Comparison of ENCODE assay signal across 30 cellular contexts in genomic region chr18:9763876-9764605, GRCh38. TPM values are rescaled to one million over a fixed set of nuclear protein-coding genes. Genes with fewer than 3 reads are reported as not detected.
A peak's percentile ranks its signal among the peaks of the same experiment; 100 is the strongest.
DNase-seq lines count a peak whose midpoint lies in the region; ATAC-seq, FAIRE-seq and TF ChIP-seq lines count a peak whose summit lies in the region.
"Had no signal": no experiment of that assay in that cellular context is flagged by ENCODE, and none has a peak within 500 bp of the region (broad histone marks: within the 10 kb centered on the region; RNA-seq: fewer than 3 reads in every experiment).

No MANE protein-coding gene starts in this region.

- H3K4me3 Mint-ChIP-seq in dendritic cell treated with granulocyte-macrophage colony-stimulating factor and Interleukin-4, amounts not matched to agents 40 ng/mL and 50 ng/mL, for 4 days: no peak overlapping the region
- H3K4me3 Mint-ChIP-seq in neural progenitor cell: no peak overlapping the region
- no peak overlapping the region for H3K4me3 Mint-ChIP-seq in T-helper 2 cell treated with Interferon-gamma antibody and Interleukin-4, amounts not matched to agents 5 μg/mL and 100 μg/mL, for 36 hours
- H3K4me3 Mint-ChIP-seq: activated CD4-positive, alpha-beta T cell treated with anti-CD3 and anti-CD28 coated beads for 36 hours; naive B cell; T-helper 17 cell had no signal

- intact Hi-C loops in dendritic cell treated with granulocyte-macrophage colony-stimulating factor and Interleukin-4, amounts not matched to agents 40 ng/mL and 50 ng/mL, for 4 days (cut with micrococcal nuclease): no loop called here
- intact Hi-C loops in kidney (cut with DNase I): no loop called here
- intact Hi-C loops in lower lobe of right lung (cut with DNase I): no loop called here

- no peak for ATAC-seq in lower lobe of right lung
- ATAC-seq: activated CD4-positive, alpha-beta T cell treated with anti-CD3 and anti-CD28 coated beads for 36 hours; SK-N-SH treated with all-trans-retinoic acid at 6 μM for 48 hours; T-helper 17 cell had no signal

- peak overlapping the region; percentile 97 for H3K27ac Mint-ChIP-seq in dendritic cell treated with granulocyte-macrophage colony-stimulating factor and Interleukin-4, amounts not matched to agents 40 ng/mL and 50 ng/mL, for 4 days
- H3K27ac Mint-ChIP-seq in neural progenitor cell: peak overlapping the region; percentile 70
- no peak overlapping the region for H3K27ac Mint-ChIP-seq in T-helper 2 cell treated with Interferon-gamma antibody and Interleukin-4, amounts not matched to agents 5 μg/mL and 100 μg/mL, for 36 hours
- H3K27ac Mint-ChIP-seq: activated CD4-positive, alpha-beta T cell treated with anti-CD3 and anti-CD28 coated beads for 36 hours; activated T-helper 2 cell treated with anti-CD3 and anti-CD28 coated beads, Interferon-gamma antibody, Interleukin-2, Interleukin-4, amounts not matched to agents 10 μg/mL and 5 μg/mL and 100 μg/mL, durations not matched to agents 14 hours and 24 hours and 36 hours; T-helper 17 cell had no signal

- DNase-seq in HL-60 (ENCODE audit: low read depth in 1 of 2, low spot score in 1 of 2): no peak
- DNase-seq in NCI-H2227 (lab: John Stamatoyannopoulos, UW; ENCODE audit: unreplicated experiment): peak; percentile 36
- no peak for DNase-seq in neural progenitor cell (ENCODE audit: low spot score)
- DNase-seq in kidney: no peak
- DNase-seq in T-helper 2 cell treated with Interferon-gamma antibody and Interleukin-4, amounts not matched to agents 5 μg/mL and 100 μg/mL, for 36 hours (ENCODE audit: low spot score): no peak
- no peak for DNase-seq in lower lobe of right lung
- DNase-seq: activated CD4-positive, alpha-beta T cell treated with anti-CD3 and anti-CD28 coated beads for 36 hours; activated naive CD4-positive, alpha-beta T cell treated with anti-CD3 and anti-CD28 coated beads, Interleukin-2, amount 50 U/mL, for 16 hours; amniotic stem cell; DMS53; effector memory CD4-positive, alpha-beta T cell; glutamatergic neuron; HCEC 1CT; Karpas-422; midbrain; naive B cell; NCI-H2081 treated with DMSO at 0.1 percent for 48 hours; NCI-H510A treated with DMSO at 0.1 percent for 48 hours; Right ventricle myocardium superior; stimulated activated CD4-positive, alpha-beta T cell treated with anti-CD3 and anti-CD28 coated beads, Interleukin-15, amount 100 ng/mL, for 24 hours; stimulated activated CD4-positive, alpha-beta T cell treated with anti-CD3 and anti-CD28 coated beads, Interleukin-4, amount 100 ng/mL, for 4 hours; T-helper 17 cell had no signal

- H3K9ac ChIP-seq in neural progenitor cell (no peak overlapping the region), kidney (ENCODE audit: low read length in 2 of 2) (no peak overlapping the region)
- H3K9ac ChIP-seq: BLaER1 had no signal

- H3K27ac ChIP-seq in HL-60 (replicated peaks) (peak overlapping the region; percentile 26), neural progenitor cell (no peak overlapping the region), kidney (ENCODE audit: low read depth in 2 of 2, low read length in 2 of 2) (no peak overlapping the region), lower lobe of right lung (no peak overlapping the region)
- H3K27ac ChIP-seq: BLaER1, VCaP had no signal

- no peaks in the 10 kb centered on the region for H3K79me2 ChIP-seq in neural progenitor cell (ENCODE audit: low read depth)

- H3K27me3 ChIP-seq in HL-60 (ENCODE audit: insufficient read depth, poor library complexity, severe bottlenecking) (no peaks in the 10 kb centered on the region), neural progenitor cell (no peaks in the 10 kb centered on the region), lower lobe of right lung (ENCODE audit: low read depth) (no peaks in the 10 kb centered on the region)
- H3K27me3 ChIP-seq: BLaER1, tibial nerve had no signal

- peaks cover 96% of the 10 kb centered on the region for H3K4me1 Mint-ChIP-seq in dendritic cell treated with granulocyte-macrophage colony-stimulating factor and Interleukin-4, amounts not matched to agents 40 ng/mL and 50 ng/mL, for 4 days (ENCODE audit: low read depth)
- peaks cover 13% of the 10 kb centered on the region for H3K4me1 Mint-ChIP-seq in neural progenitor cell
- H3K4me1 Mint-ChIP-seq in T-helper 2 cell treated with Interferon-gamma antibody and Interleukin-4, amounts not matched to agents 5 μg/mL and 100 μg/mL, for 36 hours (ENCODE audit: low read depth): peaks cover 2% of the 10 kb centered on the region
- H3K4me1 Mint-ChIP-seq: activated CD4-positive, alpha-beta T cell treated with anti-CD3 and anti-CD28 coated beads for 36 hours; T-helper 17 cell had no signal

- no peaks in the 10 kb centered on the region for H3K27me3 Mint-ChIP-seq in dendritic cell treated with granulocyte-macrophage colony-stimulating factor and Interleukin-4, amounts not matched to agents 40 ng/mL and 50 ng/mL, for 4 days
- H3K27me3 Mint-ChIP-seq in neural progenitor cell (ENCODE audit: insufficient read depth, low read depth): peaks cover 2% of the 10 kb centered on the region
- peaks cover 11% of the 10 kb centered on the region for H3K27me3 Mint-ChIP-seq in T-helper 2 cell treated with Interferon-gamma antibody and Interleukin-4, amounts not matched to agents 5 μg/mL and 100 μg/mL, for 36 hours (ENCODE audit: low read depth)

- peaks cover 50% of the 10 kb centered on the region for H3K36me3 Mint-ChIP-seq in dendritic cell treated with granulocyte-macrophage colony-stimulating factor and Interleukin-4, amounts not matched to agents 40 ng/mL and 50 ng/mL, for 4 days (ENCODE audit: low read depth)
- no peaks in the 10 kb centered on the region for H3K36me3 Mint-ChIP-seq in neural progenitor cell
- H3K36me3 Mint-ChIP-seq in T-helper 2 cell treated with Interferon-gamma antibody and Interleukin-4, amounts not matched to agents 5 μg/mL and 100 μg/mL, for 36 hours (ENCODE audit: low read depth): no peaks in the 10 kb centered on the region

- FAIRE-seq in kidney (lab: Jason Lieb, UNC): no peak
- FAIRE-seq: colon, keratinocyte had no signal

- no peaks in the 10 kb centered on the region for H3K9me3 Mint-ChIP-seq in dendritic cell treated with granulocyte-macrophage colony-stimulating factor and Interleukin-4, amounts not matched to agents 40 ng/mL and 50 ng/mL, for 4 days
- H3K9me3 Mint-ChIP-seq in neural progenitor cell: peaks cover 8% of the 10 kb centered on the region
- no peaks in the 10 kb centered on the region for H3K9me3 Mint-ChIP-seq in T-helper 2 cell treated with Interferon-gamma antibody and Interleukin-4, amounts not matched to agents 5 μg/mL and 100 μg/mL, for 36 hours
- H3K9me3 Mint-ChIP-seq: activated T-helper 2 cell treated with anti-CD3 and anti-CD28 coated beads, Interferon-gamma antibody, Interleukin-2, Interleukin-4, amounts not matched to agents 10 μg/mL and 5 μg/mL and 100 μg/mL, durations not matched to agents 14 hours and 24 hours and 36 hours had no signal

- H3K4me3 ChIP-seq in HL-60 (replicated peaks; ENCODE audit: insufficient read depth, low read length): no peak overlapping the region
- no peak overlapping the region for H3K4me3 ChIP-seq in neural progenitor cell
- H3K4me3 ChIP-seq in kidney (ENCODE audit: low read length in 2 of 2): no peak overlapping the region
- H3K4me3 ChIP-seq in lower lobe of right lung: no peak overlapping the region
- H3K4me3 ChIP-seq: BLaER1, tibial nerve had no signal

- no peaks in the 10 kb centered on the region for H4K20me1 ChIP-seq in neural progenitor cell (ENCODE audit: low read depth)
- H4K20me1 ChIP-seq: BLaER1 had no signal

- TF ChIP-seq CTCF in HL-60 (IDR thresholded peaks at IDR 0.05; ENCODE audit: insufficient read depth, low read length) (no peak), neural progenitor cell (IDR thresholded peaks at IDR 0.05) (no peak), kidney (IDR thresholded peaks at IDR 0.05; ENCODE audit: borderline replicate concordance, extremely low read depth, insufficient read depth) (no peak), lower lobe of right lung (IDR thresholded peaks at IDR 0.05) (no peak)

- H3K9me3 ChIP-seq in neural progenitor cell (ENCODE audit: low read depth): no peaks in the 10 kb centered on the region
- no peaks in the 10 kb centered on the region for H3K9me3 ChIP-seq in kidney (ENCODE audit: control insufficient read depth in 1 of 2, low read length in 2 of 2)
- no peaks in the 10 kb centered on the region for H3K9me3 ChIP-seq in lower lobe of right lung
- H3K9me3 ChIP-seq: BLaER1, tibial nerve had no signal

- no peaks in the 10 kb centered on the region for H3F3A ChIP-seq in neural progenitor cell (ENCODE audit: low read depth)

- H2AFZ ChIP-seq in neural progenitor cell (replicated peaks): no peak overlapping the region

- H3K36me3 ChIP-seq in neural progenitor cell (no peaks in the 10 kb centered on the region), kidney (ENCODE audit: control insufficient read depth in 1 of 2, insufficient read depth in 2 of 2, low read length in 2 of 2) (no peaks in the 10 kb centered on the region), lower lobe of right lung (no peaks in the 10 kb centered on the region)
- H3K36me3 ChIP-seq: BLaER1, tibial nerve had no signal

- no peak overlapping the region for H3K4me2 ChIP-seq in neural progenitor cell
- H3K4me2 ChIP-seq: BLaER1 had no signal

- peaks cover 7% of the 10 kb centered on the region for H3K4me1 ChIP-seq in neural progenitor cell
- no peaks in the 10 kb centered on the region for H3K4me1 ChIP-seq in kidney (ENCODE audit: control insufficient read depth in 1 of 2, insufficient read depth in 1 of 2, low read depth in 1 of 2, low read length in 2 of 2)
- H3K4me1 ChIP-seq in lower lobe of right lung: peaks cover 15% of the 10 kb centered on the region

RNA-seq across cellular contexts. Expression of gene RAB31, which starts 55.9 kb away (rescaled TPM):
- total RNA-seq in neural progenitor cell (ENCODE audit: low replicate concordance) (4.6 and 5.0 TPM in 2 replicates), kidney (77.1 TPM), lower lobe of right lung (110 TPM)
- 17.3 TPM for polyA plus RNA-seq in kidney (ENCODE audit: insufficient read depth, low read depth, low replicate concordance)

Comparison
In these comparisons a context has a peak if more than half of its experiments do, and no peak if none do; other contexts are left out.
1. RNA of gene RAB31, which starts 55.9 kb away (total RNA-seq): 110 TPM in lower lobe of right lung (single experiment) and 77.1 TPM in kidney (single experiment); 4.6 to 5.0 TPM in neural progenitor cell; every median in the first group is over 10 times any median in the second.